In the genomic region with DNA sequence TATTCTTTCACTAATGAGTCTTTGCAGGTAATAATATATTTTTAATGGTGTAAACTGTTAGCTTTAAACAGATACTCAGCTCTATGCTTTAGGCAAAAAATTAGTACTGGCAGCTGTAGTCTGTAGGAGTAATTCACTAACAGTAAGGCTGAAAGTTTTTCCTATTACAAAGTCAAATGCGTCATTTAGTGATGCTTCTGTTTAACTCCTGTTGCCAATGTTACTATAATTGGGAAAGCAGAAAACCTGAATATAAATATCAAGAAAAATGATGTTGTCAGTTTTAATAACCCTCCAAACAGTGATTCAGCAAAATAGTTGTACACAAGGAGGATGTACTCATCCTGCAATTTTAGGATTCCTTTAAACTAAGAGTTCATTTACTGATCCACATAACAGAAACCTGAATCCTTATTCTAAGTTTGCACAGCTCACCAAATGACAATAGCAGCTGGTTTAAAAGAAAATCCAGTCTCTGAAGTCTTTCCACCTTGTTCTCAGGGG, we compare ENCODE assay signal across 10 cellular contexts. TPM values are rescaled to one million over a fixed set of nuclear protein-coding genes. Genes with fewer than 3 reads are reported as not detected.
A peak's percentile ranks its signal among the peaks of the same experiment; 100 is the strongest.
DNase-seq lines count a peak whose midpoint lies in the region; ATAC-seq and TF ChIP-seq lines count a peak whose summit lies in the region.
"Had no signal": no experiment of that assay in that cellular context is flagged by ENCODE, and none has a peak within 500 bp of the region (broad histone marks: within the 10 kb centered on the region; RNA-seq: fewer than 3 reads in every experiment).

No MANE protein-coding gene starts in this region.

- CTCF ChIA-PET in activated CD4-positive, alpha-beta memory T cell treated with anti-CD3 and anti-CD28 coated beads for 36 hours (lab: Charles Lee) = interaction anchor here (0.6 to 1.2 kb wide), 4 partner anchors 11 to 1180 kb away, joined by 3 to 5 read pairs (median 3); no protein-coding TSS in a partner anchor

- H3K79me2 ChIP-seq in hepatocyte = peaks cover 86% of the 10 kb centered on the region

- no peaks in the 10 kb centered on the region for H3K27me3 ChIP-seq in hepatocyte
- H3K27me3 ChIP-seq in thoracic aorta (replicated peaks; ENCODE audit: insufficient read depth) = no peaks in the 10 kb centered on the region

- H3K27ac ChIP-seq in hepatocyte (peak overlapping the region; percentile 93), thoracic aorta (peak overlapping the region; percentile 59 to 65)
- H3K27ac ChIP-seq: C4-2B had no signal

- H3K36me3 ChIP-seq in hepatocyte (replicated peaks; ENCODE audit: insufficient read depth, low read depth) = no peaks in the 10 kb centered on the region
- H3K36me3 ChIP-seq in thoracic aorta = peaks cover 3% of the 10 kb centered on the region

- H3K4me3 Mint-ChIP-seq in activated T-cell treated with anti-CD3 and anti-CD28 coated beads, Interleukin-2, amount 50 U/mL, for 24 hours = peak overlapping the region; percentile 29
- H3K4me3 Mint-ChIP-seq in activated CD4-positive, alpha-beta memory T cell treated with anti-CD3 and anti-CD28 coated beads for 36 hours = no peak overlapping the region

- no peak for ATAC-seq in thoracic aorta (ENCODE audit: insufficient number of reproducible peaks, low FRiP score, low read depth)
- ATAC-seq in GM18873 (IDR thresholded peaks at IDR 0.05; ENCODE audit: low FRiP score, unreplicated experiment) = no peak
- ATAC-seq in esophagus mucosa = no peak

- no peak for DNase-seq in activated T-cell treated with anti-CD3 and anti-CD28 coated beads, Interleukin-2, amount 50 U/mL, for 24 hours
- no peak for DNase-seq in activated T-cell treated with anti-CD3 and anti-CD28 coated beads for 4 hours
- DNase-seq in activated CD4-positive, alpha-beta memory T cell treated with anti-CD3 and anti-CD28 coated beads for 36 hours = no peak
- no peak for DNase-seq in hepatocyte (ENCODE audit: low spot score)
- DNase-seq in thoracic aorta (ENCODE audit: low spot score) = no peak
- DNase-seq in activated CD4-positive, CD25-positive, alpha-beta regulatory T cell treated with anti-CD3 and anti-CD28 coated beads, Interleukin-2, amount 50 U/mL, for 72 hours = no peak
- DNase-seq: left cardiac atrium had no signal

- peaks cover 41% of the 10 kb centered on the region for H4K20me1 ChIP-seq in hepatocyte (ENCODE audit: insufficient read depth, poor library complexity, severe bottlenecking)

- H3K36me3 Mint-ChIP-seq in activated T-cell treated with anti-CD3 and anti-CD28 coated beads, Interleukin-2, amount 50 U/mL, for 24 hours (ENCODE audit: low read depth) = peaks cover 72% of the 10 kb centered on the region
- peaks cover 26% of the 10 kb centered on the region for H3K36me3 Mint-ChIP-seq in activated CD4-positive, alpha-beta memory T cell treated with anti-CD3 and anti-CD28 coated beads for 36 hours

- TF ChIP-seq CTCF in hepatocyte (IDR thresholded peaks at IDR 0.05; ENCODE audit: poor library complexity) (no peak), thoracic aorta (IDR thresholded peaks at IDR 0.05) (no peak)

- POLR2A ChIA-PET in activated CD4-positive, alpha-beta memory T cell treated with anti-CD3 and anti-CD28 coated beads for 36 hours (lab: Charles Lee) = interaction anchor here (1.2 to 1.3 kb wide), 2 partner anchors 12 to 13 kb away, joined by 3 read pairs; no protein-coding TSS in a partner anchor

- peaks cover 44% of the 10 kb centered on the region for H3K4me1 ChIP-seq in hepatocyte (ENCODE audit: insufficient read depth)
- H3K4me1 ChIP-seq in thoracic aorta (ENCODE audit: control insufficient read depth in 1 of 2, low read depth in 2 of 2) = peaks cover 28 to 56% of the 10 kb centered on the region in 2 donors

- no peak overlapping the region for H3K4me3 ChIP-seq in hepatocyte
- H3K4me3 ChIP-seq in thoracic aorta = peak overlapping the region; percentile 9

- no peaks in the 10 kb centered on the region for H3K27me3 Mint-ChIP-seq in activated T-cell treated with anti-CD3 and anti-CD28 coated beads, Interleukin-2, amount 50 U/mL, for 24 hours
- H3K27me3 Mint-ChIP-seq in activated CD4-positive, alpha-beta memory T cell treated with anti-CD3 and anti-CD28 coated beads for 36 hours = no peaks in the 10 kb centered on the region

- H3K9me3 ChIP-seq in hepatocyte (ENCODE audit: low read depth) (no peaks in the 10 kb centered on the region), thoracic aorta (no peaks in the 10 kb centered on the region)

- no peak overlapping the region for H2AFZ ChIP-seq in hepatocyte

- H3K9me2 ChIP-seq in hepatocyte (replicated peaks; ENCODE audit: insufficient read depth) = no peaks in the 10 kb centered on the region

- H3K4me1 Mint-ChIP-seq in activated T-cell treated with anti-CD3 and anti-CD28 coated beads, Interleukin-2, amount 50 U/mL, for 24 hours (ENCODE audit: low read depth) = peaks cover 82% of the 10 kb centered on the region
- H3K4me1 Mint-ChIP-seq in activated CD4-positive, alpha-beta memory T cell treated with anti-CD3 and anti-CD28 coated beads for 36 hours (ENCODE audit: low read depth) = peaks cover 71% of the 10 kb centered on the region

- H3K27ac Mint-ChIP-seq in activated T-cell treated with anti-CD3 and anti-CD28 coated beads, Interleukin-2, amount 50 U/mL, for 24 hours = peak overlapping the region; percentile 64
- peak overlapping the region; percentile 59 for H3K27ac Mint-ChIP-seq in activated CD4-positive, alpha-beta memory T cell treated with anti-CD3 and anti-CD28 coated beads for 36 hours

- WGBS in hepatocyte (ENCODE audit: low lambda C conversion rate, missing lambda C conversion rate) = 86% methylated on average over 1 of the region's 1 CpG

- H3K9me3 Mint-ChIP-seq in activated T-cell treated with anti-CD3 and anti-CD28 coated beads, Interleukin-2, amount 50 U/mL, for 24 hours = no peaks in the 10 kb centered on the region
- no peaks in the 10 kb centered on the region for H3K9me3 Mint-ChIP-seq in activated CD4-positive, alpha-beta memory T cell treated with anti-CD3 and anti-CD28 coated beads for 36 hours

- intact Hi-C loops in activated CD4-positive, alpha-beta memory T cell treated with anti-CD3 and anti-CD28 coated beads for 36 hours (cut with micrococcal nuclease) = loop anchor here (5.0 kb wide), 1 partner anchor 178 kb away; no protein-coding TSS in a partner anchor

- peak overlapping the region; percentile 88 for H3K4me2 ChIP-seq in hepatocyte

RNA-seq across cellular contexts. Expression of a gene that starts 4.3 kb away (rescaled TPM):
- total RNA-seq in activated CD4-positive, alpha-beta memory T cell treated with anti-CD3 and anti-CD28 coated beads for 36 hours = 10 to 100 TPM; 44.0 to 44.4 TPM
- total RNA-seq in hepatocyte (28.8 and 30.9 TPM in 2 replicates), thoracic aorta (10 to 100 TPM; 41.2 to 55.0 TPM), esophagus mucosa (3.6 TPM)
- polyA plus RNA-seq in hepatocyte = 22.9 and 26.7 TPM in 2 replicates
